In genomic region chr9:90801507-90802289, GRCh38 we compare ENCODE assay signal across 8 cellular contexts. TPM values are rescaled to one million over a fixed set of nuclear protein-coding genes. Genes with fewer than 3 reads are reported as not detected.
A peak's percentile ranks its signal among the peaks of the same experiment; 100 is the strongest.
DNase-seq lines count a peak whose midpoint lies in the region; ATAC-seq and TF ChIP-seq lines count a peak whose summit lies in the region.

Gene SYK, plus strand, starts transcription at chr9:90801819. Its CDS starts 42,080 bp downstream, at chr9:90843899.

- H3K4me1 ChIP-seq in right atrium auricular region = peaks cover 0 to 13% of the 10 kb centered on the region in 2 donors

- DNase-seq in GM06990 (ENCODE audit: extremely low read depth, insufficient read length) (peak; percentile 82), LoVo (ENCODE audit: low spot score) (peak; percentile 77), right atrium auricular region (ENCODE audit: low spot score) (no peak), sciatic nerve (ENCODE audit: low spot score) (peak; percentile 62), ACHN (no peak)

- H3K27me3 ChIP-seq in GM06990 (replicated peaks; ENCODE audit: control insufficient read depth, insufficient read depth, low read length) = no peaks in the 10 kb centered on the region
- peaks cover 10 to 24% of the 10 kb centered on the region in 2 donors for H3K27me3 ChIP-seq in right atrium auricular region

- peak within 1 kb of the TSS; percentile 77 for H3K4me3 ChIP-seq in GM06990 (replicated peaks; ENCODE audit: low read depth, low read length)
- peak within 1 kb of the TSS; percentile 30 to 45 for H3K4me3 ChIP-seq in right atrium auricular region

- intact Hi-C loops in sciatic nerve (cut with DNase I) = no loop called here

- no peaks in the 10 kb centered on the region for H3K36me3 ChIP-seq in GM06990 (ENCODE audit: control insufficient read depth, insufficient read depth, low read length)
- H3K36me3 ChIP-seq in right atrium auricular region = no peaks in the 10 kb centered on the region

- in situ Hi-C loops in ACHN (cut with HindIII; ENCODE audit: low pct_ligation_motif_present, low pct_unique_long_range_greater_than_20kb, low sequenced_read_pairs) = no loop called here

- no peaks in the 10 kb centered on the region for H3K9me3 ChIP-seq in right atrium auricular region

- TF ChIP-seq CTCF in GM06990 (IDR thresholded peaks at IDR 0.05; ENCODE audit: insufficient read depth, low read length, poor library complexity, severe bottlenecking) (no peak), VCaP (conservative IDR thresholded peaks at IDR 0.05) (no peak), right atrium auricular region (IDR thresholded peaks at IDR 0.05) (no peak)

- ATAC-seq in GM21381 (IDR thresholded peaks at IDR 0.05; ENCODE audit: unreplicated experiment) = peak; percentile 50
- peak; percentile 79 for ATAC-seq in sciatic nerve
- ATAC-seq in GM18519 (IDR thresholded peaks at IDR 0.05; ENCODE audit: low FRiP score, unreplicated experiment) = no peak

- peak within 1 kb of the TSS; percentile 82 for H3K27ac ChIP-seq in VCaP
- H3K27ac ChIP-seq in right atrium auricular region = peak within 1 kb of the TSS; percentile 33 to 56

RNA-seq across cellular contexts. Expression of gene SYK, which starts in this region (rescaled TPM):
- 1 to 10 TPM; 3.4 to 6.3 TPM for total RNA-seq in right atrium auricular region
- 25.6 TPM for total RNA-seq in sciatic nerve

Comparison
In these comparisons a context has a peak if more than half of its experiments do, and no peak if none do; other contexts are left out.
1. DNase-seq: peak in GM06990 (single experiment), LoVo (single experiment) and sciatic nerve (single experiment); none in right atrium auricular region (single experiment) and ACHN (single experiment).